In genomic region chr12:106205208-106206069, GRCh38 we compare ENCODE assay signal across 11 cellular contexts. TPM values are rescaled to one million over a fixed set of nuclear protein-coding genes. Genes with fewer than 3 reads are reported as not detected.
DNase-seq lines count a peak whose midpoint lies in the region; ATAC-seq and TF ChIP-seq lines count a peak whose summit lies in the region.
"Had no signal": no experiment of that assay in that cellular context is flagged by ENCODE, and none has a peak within 500 bp of the region (broad histone marks: within the 10 kb centered on the region; RNA-seq: fewer than 3 reads in every experiment).

No MANE protein-coding gene starts in this region.

- TF ChIP-seq POLR2A in adrenal gland (IDR thresholded peaks at IDR 0.05), result no peak

- DNase-seq in DMS 273 treated with DMSO at 0.1 percent for 48 hours (lab: John Stamatoyannopoulos, UW), result peak; percentile 24
- DNase-seq in M059J (ENCODE audit: low read depth), result peak; percentile 68
- DNase-seq in adrenal gland, result peak; percentile 40 to 78 (median 73)
- peak; percentile 50 for DNase-seq in medulla oblongata (ENCODE audit: extremely low spot score)
- DNase-seq in stimulated activated CD4-positive, alpha-beta T cell treated with anti-CD3 and anti-CD28 coated beads, Interleukin-2, amount 100 ng/mL, for 24 hours, result no peak
- no peak for DNase-seq in effector memory CD4-positive, alpha-beta T cell
- DNase-seq in CD14-positive monocyte (ENCODE audit: low spot score), result no peak
- DNase-seq: activated CD4-positive, alpha-beta memory T cell treated with anti-CD3 and anti-CD28 coated beads, Interleukin-2, amount 10 ng/mL, durations not matched to agents 7 days and 5 days; NCI-H1436 treated with DMSO at 0.1 percent for 48 hours had no signal

- H3K4me1 Mint-ChIP-seq in CD14-positive monocyte, result no peaks in the 10 kb centered on the region
- H3K4me1 Mint-ChIP-seq: activated CD4-positive, alpha-beta memory T cell treated with anti-CD3 and anti-CD28 coated beads, Interleukin-2, amount 10 ng/mL, durations not matched to agents 7 days and 5 days had no signal

- no peak overlapping the region for H3K4me3 ChIP-seq in adrenal gland
- H3K4me3 ChIP-seq in effector memory CD4-positive, alpha-beta T cell (ENCODE audit: insufficient read depth, low read depth, low read length, poor library complexity, severe bottlenecking), result no peak overlapping the region
- H3K4me3 ChIP-seq: skin epidermis had no signal

- no peaks in the 10 kb centered on the region for H3K36me3 Mint-ChIP-seq in CD14-positive monocyte

- H3K36me3 ChIP-seq in adrenal gland (replicated peaks in 1 of 2), result no peaks in the 10 kb centered on the region
- no peaks in the 10 kb centered on the region for H3K36me3 ChIP-seq in effector memory CD4-positive, alpha-beta T cell (ENCODE audit: control insufficient read depth, insufficient read depth, low read length)

- H3K27me3 Mint-ChIP-seq in CD14-positive monocyte (ENCODE audit: low read depth in 3 of 3), result peaks cover 11 to 19% (median 17%) of the 10 kb centered on the region in 3 donors

- WGBS in adrenal gland, 4 donors, result 21 to 44% (median 27%) methylated on average over 3 to 6 of the region's 6 CpGs

- intact Hi-C loops in adrenal gland (cut with DNase I) (loop anchor here in 1 of 2 donors (10.0 kb wide), 2 partner anchors 61 to 501 kb away; no protein-coding TSS in a partner anchor), CD14-positive monocyte (cut with micrococcal nuclease) (no loop called here)

- no peak overlapping the region for H3K27ac Mint-ChIP-seq in CD14-positive monocyte
- H3K27ac Mint-ChIP-seq: activated CD4-positive, alpha-beta memory T cell treated with anti-CD3 and anti-CD28 coated beads, Interleukin-2, amount 10 ng/mL, durations not matched to agents 7 days and 5 days had no signal

- peaks cover 2 to 11% (median 7%) of the 10 kb centered on the region in 7 donors for H3K9me3 Mint-ChIP-seq in CD14-positive monocyte

- peak in 4 of 6 experiments; percentile 42 to 60 (median 54) for TF ChIP-seq CTCF in adrenal gland (IDR thresholded peaks at IDR 0.05)
- TF ChIP-seq CTCF in CD14-positive monocyte (IDR thresholded peaks at IDR 0.05), result no peak

- peak overlapping the region in 1 of 2 donors; percentile 39 for H3K4me3 Mint-ChIP-seq in CD14-positive monocyte
- H3K4me3 Mint-ChIP-seq: activated CD4-positive, alpha-beta memory T cell treated with anti-CD3 and anti-CD28 coated beads, Interleukin-2, amount 10 ng/mL, durations not matched to agents 7 days and 5 days had no signal

- no peak overlapping the region for H3K27ac ChIP-seq in adrenal gland
- no peak overlapping the region for H3K27ac ChIP-seq in effector memory CD4-positive, alpha-beta T cell (ENCODE audit: insufficient read depth, low read length, poor library complexity, severe bottlenecking)
- H3K27ac ChIP-seq: skin epidermis had no signal

- no peak for ATAC-seq in HG02588 (IDR thresholded peaks at IDR 0.05; ENCODE audit: unreplicated experiment)

- H3K9me3 ChIP-seq in adrenal gland (replicated peaks in 1 of 3), result no peaks in the 10 kb centered on the region
- no peaks in the 10 kb centered on the region for H3K9me3 ChIP-seq in effector memory CD4-positive, alpha-beta T cell (ENCODE audit: control insufficient read depth, low read length)

- H3K4me1 ChIP-seq in adrenal gland (replicated peaks in 1 of 2), result no peaks in the 10 kb centered on the region
- no peaks in the 10 kb centered on the region for H3K4me1 ChIP-seq in effector memory CD4-positive, alpha-beta T cell (ENCODE audit: control insufficient read depth, insufficient read depth, low read length, poor library complexity, severe bottlenecking)

- no peaks in the 10 kb centered on the region for H3K27me3 ChIP-seq in adrenal gland
- no peaks in the 10 kb centered on the region for H3K27me3 ChIP-seq in effector memory CD4-positive, alpha-beta T cell (replicated peaks; ENCODE audit: control insufficient read depth, insufficient read depth, low read length, poor library complexity, severe bottlenecking)

RNA-seq across cellular contexts. Expression of gene CKAP4, which starts 42.4 kb away (rescaled TPM):
- total RNA-seq in M059J (2014; rRNA removed; shearing (Covaris generic)), result 179 and 286 TPM in 2 replicates
- total RNA-seq in adrenal gland, result 100 to 1,000 TPM in 1 of 8 donors, 10 to 100 TPM in 7; 61.5 to 101 (median 91.5) TPM
- polyA plus RNA-seq in adrenal gland (100 to 1,000 TPM in 1 of 3 donors, 10 to 100 TPM in 2; 11.0 to 101 (median 17.6) TPM), CD14-positive monocyte (10 to 100 TPM; 46.9 to 59.4 TPM)

Comparison
In these comparisons a context has a peak if more than half of its experiments do, and no peak if none do; other contexts are left out.
1. DNase-seq: peak in DMS 273 treated with DMSO at 0.1 percent for 48 hours (single experiment), M059J (single experiment), adrenal gland (7 of 7) and medulla oblongata (single experiment); none in stimulated activated CD4-positive, alpha-beta T cell treated with anti-CD3 and anti-CD28 coated beads, Interleukin-2, amount 100 ng/mL, for 24 hours (0 of 2), effector memory CD4-positive, alpha-beta T cell (0 of 3) and CD14-positive monocyte (single experiment).